In genomic region chr5:141615991-141616715, GRCh38 we compare ENCODE assay signal across 10 cellular contexts. TPM values are rescaled to one million over a fixed set of nuclear protein-coding genes. Genes with fewer than 3 reads are reported as not detected.
DNase-seq lines count a peak whose midpoint lies in the region; ATAC-seq and TF ChIP-seq lines count a peak whose summit lies in the region.
"Had no signal": no experiment of that assay in that cellular context is flagged by ENCODE, and none has a peak within 500 bp of the region (broad histone marks: within the 10 kb centered on the region; RNA-seq: fewer than 3 reads in every experiment).

No MANE protein-coding gene starts in this region.

- WGBS in tibial nerve, 2 donors: 52 to 56% methylated on average over 9 of the region's 9 CpGs

- no peak for TF ChIP-seq CTCF in CD4-positive, alpha-beta T cell (IDR thresholded peaks at IDR 0.05)
- no peak for TF ChIP-seq CTCF in HL-60 (IDR thresholded peaks at IDR 0.05; ENCODE audit: insufficient read depth, low read length)
- no peak for TF ChIP-seq CTCF in tibial nerve (IDR thresholded peaks at IDR 0.05)

- no peaks in the 10 kb centered on the region for H3K27me3 Mint-ChIP-seq in CD4-positive, alpha-beta T cell
- no peaks in the 10 kb centered on the region for H3K27me3 Mint-ChIP-seq in activated naive CD8-positive, alpha-beta T cell treated with anti-CD3 and anti-CD28 coated beads, Interleukin-2, amount 50 U/mL, for 24 hours
- H3K27me3 Mint-ChIP-seq in naive B cell: no peaks in the 10 kb centered on the region

- ATAC-seq in CD4-positive, alpha-beta T cell (ENCODE audit: poor library complexity): no peak
- ATAC-seq in activated naive CD8-positive, alpha-beta T cell treated with anti-CD3 and anti-CD28 coated beads, Interleukin-2, amount 50 U/mL, for 24 hours: no peak
- ATAC-seq in naive B cell (ENCODE audit: low read depth in 2 of 2): no peak
- ATAC-seq: gastroesophageal sphincter had no signal

- POLR2A ChIA-PET in CD4-positive, alpha-beta T cell (lab: Charles Lee): interaction anchor here (1.5 to 8.2 kb wide), 6 partner anchors 9 to 35 kb away, joined by 4 to 191 read pairs (median 61); partner anchors contain the start of genes HDAC3 and RELL2

- H3K27me3 ChIP-seq in CD4-positive, alpha-beta T cell (ENCODE audit: control insufficient read depth, insufficient read depth, low read length): no peaks in the 10 kb centered on the region
- H3K27me3 ChIP-seq in HL-60 (ENCODE audit: insufficient read depth, poor library complexity, severe bottlenecking) (no peaks in the 10 kb centered on the region), tibial nerve (no peaks in the 10 kb centered on the region)
- H3K27me3 ChIP-seq: gastroesophageal sphincter had no signal

- H3K9me3 ChIP-seq in CD4-positive, alpha-beta T cell (ENCODE audit: control insufficient read depth, low read length): no peaks in the 10 kb centered on the region
- no peaks in the 10 kb centered on the region for H3K9me3 ChIP-seq in tibial nerve
- H3K9me3 ChIP-seq: gastroesophageal sphincter had no signal

- H3K36me3 ChIP-seq in tibial nerve: peaks cover 0 to 14% (median 2%) of the 10 kb centered on the region in 3 donors

- TF ChIP-seq EP300 in tibial nerve (IDR thresholded peaks at IDR 0.05): no peak

- H3K4me1 ChIP-seq in tibial nerve: peaks cover 0 to 53% (median 19%) of the 10 kb centered on the region in 4 donors

- H3K27ac ChIP-seq in CD4-positive, alpha-beta T cell (ENCODE audit: low read depth, low read length): no peak overlapping the region
- H3K27ac ChIP-seq in HL-60 (replicated peaks): peak overlapping the region; percentile 89
- peak overlapping the region in 1 of 4 donors; percentile 95 for H3K27ac ChIP-seq in tibial nerve

- DNase-seq in CD4-positive, alpha-beta T cell: no peak
- DNase-seq in HL-60 (ENCODE audit: low read depth in 1 of 2, low spot score in 1 of 2) (no peak), naive B cell (no peak), tibial nerve (ENCODE audit: low spot score in 2 of 2) (no peak), T-helper 9 cell (no peak), mesenteric fat pad (ENCODE audit: low spot score) (no peak)
- no peak for DNase-seq in activated naive CD8-positive, alpha-beta T cell treated with anti-CD3 and anti-CD28 coated beads, Interleukin-2, amount 50 U/mL, for 24 hours
- no peak for DNase-seq in stimulated activated naive CD4-positive, alpha-beta T cell treated with Interleukin-2 at 50 U/mL for 16 hours (lab: John Stamatoyannopoulos, UW)
- DNase-seq: retina had no signal

- no peak for TF ChIP-seq POLR2A in tibial nerve (IDR thresholded peaks at IDR 0.05)

- peaks cover 72% of the 10 kb centered on the region for H3K4me1 Mint-ChIP-seq in CD4-positive, alpha-beta T cell (ENCODE audit: low read depth)
- H3K4me1 Mint-ChIP-seq in activated naive CD8-positive, alpha-beta T cell treated with anti-CD3 and anti-CD28 coated beads, Interleukin-2, amount 50 U/mL, for 24 hours: peaks cover 76% of the 10 kb centered on the region
- peaks cover 40 to 76% (median 46%) of the 10 kb centered on the region in 3 donors for H3K4me1 Mint-ChIP-seq in naive B cell

- peak overlapping the region; percentile 92 for H3K27ac Mint-ChIP-seq in CD4-positive, alpha-beta T cell
- peak overlapping the region; percentile 98 for H3K27ac Mint-ChIP-seq in activated naive CD8-positive, alpha-beta T cell treated with anti-CD3 and anti-CD28 coated beads, Interleukin-2, amount 50 U/mL, for 24 hours
- peak overlapping the region in 5 of 6 donors; percentile 14 to 95 (median 40) for H3K27ac Mint-ChIP-seq in naive B cell

- intact Hi-C loops in CD4-positive, alpha-beta T cell (cut with DNase I, micrococcal nuclease): loop anchor here in 1 of 2 experiments (2.0 kb wide), 1 partner anchor 17 kb away; no protein-coding TSS in a partner anchor

- H3K36me3 Mint-ChIP-seq in CD4-positive, alpha-beta T cell (ENCODE audit: low read depth): peaks cover 62% of the 10 kb centered on the region
- peaks cover 58% of the 10 kb centered on the region for H3K36me3 Mint-ChIP-seq in activated naive CD8-positive, alpha-beta T cell treated with anti-CD3 and anti-CD28 coated beads, Interleukin-2, amount 50 U/mL, for 24 hours (ENCODE audit: low read depth)
- H3K36me3 Mint-ChIP-seq in naive B cell: peaks cover 0 to 16% of the 10 kb centered on the region in 2 donors

- H3K9me3 Mint-ChIP-seq in CD4-positive, alpha-beta T cell: no peaks in the 10 kb centered on the region
- no peaks in the 10 kb centered on the region for H3K9me3 Mint-ChIP-seq in activated naive CD8-positive, alpha-beta T cell treated with anti-CD3 and anti-CD28 coated beads, Interleukin-2, amount 50 U/mL, for 24 hours
- no peaks in the 10 kb centered on the region for H3K9me3 Mint-ChIP-seq in naive B cell

- peak overlapping the region; percentile 98 for H3K4me3 Mint-ChIP-seq in CD4-positive, alpha-beta T cell
- H3K4me3 Mint-ChIP-seq in activated naive CD8-positive, alpha-beta T cell treated with anti-CD3 and anti-CD28 coated beads, Interleukin-2, amount 50 U/mL, for 24 hours: peak overlapping the region; percentile 100
- peak overlapping the region; percentile 70 to 98 (median 96) for H3K4me3 Mint-ChIP-seq in naive B cell

- H3K4me3 ChIP-seq in HL-60 (replicated peaks; ENCODE audit: insufficient read depth, low read length): peak overlapping the region; percentile 83
- H3K4me3 ChIP-seq in tibial nerve: no peak overlapping the region
- H3K4me3 ChIP-seq: gastroesophageal sphincter had no signal

- CTCF ChIA-PET in CD4-positive, alpha-beta T cell (lab: Charles Lee): interaction anchor here (0.7 to 5.5 kb wide), 7 partner anchors 9 to 296 kb away, joined by 4 to 281 read pairs (median 10); no protein-coding TSS in a partner anchor

RNA-seq across cellular contexts. Expression of gene DIAPH1, which starts 2.6 kb away (rescaled TPM):
- 100 to 1,000 TPM; 159 to 161 TPM for total RNA-seq in CD4-positive, alpha-beta T cell
- 10 to 100 TPM; 29.5 to 54.9 (median 45.9) TPM for polyA plus RNA-seq in naive B cell (ENCODE audit: low read depth in 6 of 6)
- total RNA-seq in tibial nerve (100 to 1,000 TPM in 1 of 4 donors, 10 to 100 TPM in 3; 59.4 to 102 (median 64.0) TPM), mesenteric fat pad (49.5 TPM)

RNA-seq across cellular contexts. Expression of gene HDAC3, which starts 20.5 kb away (rescaled TPM):
- 10 to 100 TPM; 51.1 to 52.7 TPM for total RNA-seq in CD4-positive, alpha-beta T cell
- polyA plus RNA-seq in naive B cell (ENCODE audit: low read depth in 6 of 6): 100 to 1,000 TPM in 3 of 6 donors, 10 to 100 TPM in 3; 88.0 to 173 (median 99.5) TPM
- 10 to 100 TPM; 33.0 to 38.3 (median 36.5) TPM for total RNA-seq in tibial nerve
- total RNA-seq in mesenteric fat pad: 39.3 TPM

RNA-seq across cellular contexts. Expression of gene RELL2, which starts 20.6 kb away (rescaled TPM):
- total RNA-seq in CD4-positive, alpha-beta T cell: 10 to 100 TPM; 10.9 to 11.4 TPM
- 1 to 10 TPM; 1.3 to 3.8 (median 2.3) TPM for polyA plus RNA-seq in naive B cell (ENCODE audit: low read depth in 6 of 6)
- 1 to 10 TPM; 2.0 to 8.7 (median 4.1) TPM for total RNA-seq in tibial nerve
- total RNA-seq in mesenteric fat pad: 1.5 TPM

RNA-seq across cellular contexts. Expression of gene FCHSD1, which starts 35.1 kb away (rescaled TPM):
- total RNA-seq in CD4-positive, alpha-beta T cell: 10 to 100 TPM; 79.8 to 86.8 TPM
- 10 to 100 TPM in 2 of 6 donors, 1 to 10 TPM in 4; 4.9 to 12.1 (median 8.2) TPM for polyA plus RNA-seq in naive B cell (ENCODE audit: low read depth in 6 of 6)
- total RNA-seq in tibial nerve: 10 to 100 TPM; 10.7 to 53.4 (median 34.5) TPM
- 11.5 TPM for total RNA-seq in mesenteric fat pad

Comparison
In these comparisons a context has a peak if more than half of its experiments do, and no peak if none do; other contexts are left out.
1. H3K27ac Mint-ChIP-seq: peak in every context shown above with its lines; median percentile 98 in activated naive CD8-positive, alpha-beta T cell treated with anti-CD3 and anti-CD28 coated beads, Interleukin-2, amount 50 U/mL, for 24 hours; 92 in CD4-positive, alpha-beta T cell; 40 in naive B cell.